8 cellular contexts compared by ENCODE assay signal in the genomic region with DNA sequence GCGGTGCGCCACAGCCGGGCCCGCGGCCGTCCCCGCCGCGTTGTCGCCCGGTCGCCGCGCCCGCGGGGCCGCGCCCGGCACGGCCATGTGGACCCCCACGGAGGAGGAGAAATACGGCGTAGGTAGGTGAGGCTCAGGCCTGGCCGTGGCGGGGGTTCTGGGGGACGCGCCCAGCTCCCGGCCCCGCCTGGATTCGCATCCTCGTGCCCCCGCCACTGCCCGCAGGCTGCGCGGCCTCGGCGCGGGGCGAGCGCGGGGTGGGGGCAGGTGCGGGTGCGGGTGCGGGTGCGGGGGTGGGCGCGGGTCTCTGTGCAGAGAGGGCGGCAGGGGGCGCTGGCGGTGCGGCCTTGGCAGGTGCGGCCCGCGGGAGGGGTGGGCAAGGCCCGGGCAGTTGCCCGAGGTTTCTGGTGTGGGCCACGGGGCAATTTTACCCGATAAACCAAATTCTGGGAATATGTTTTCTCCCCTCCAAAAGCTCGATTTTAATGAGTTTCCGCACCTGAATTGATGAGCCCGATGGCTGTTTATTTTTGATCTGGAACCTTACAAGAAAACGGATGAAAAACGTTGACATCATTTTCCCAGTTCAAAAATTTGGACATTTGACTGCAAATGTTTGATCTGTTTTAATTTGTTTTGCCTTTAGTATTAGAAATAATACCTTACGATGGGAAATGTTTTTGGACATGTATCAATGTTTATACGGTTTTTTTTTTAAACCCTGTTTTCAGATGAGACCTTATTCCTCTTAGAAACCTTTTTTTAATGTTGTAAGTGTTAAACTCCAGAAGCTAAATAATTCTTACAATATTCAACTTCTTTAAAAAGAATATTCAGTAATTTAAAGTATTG. TPM values are rescaled to one million over a fixed set of nuclear protein-coding genes. Genes with fewer than 3 reads are reported as not detected.
DNase-seq lines count a peak whose midpoint lies in the region; ATAC-seq and TF ChIP-seq lines count a peak whose summit lies in the region.

No MANE protein-coding gene starts in this region.

- peaks cover 12% of the 10 kb centered on the region for H3F3A ChIP-seq in SK-N-SH (replicated peaks; ENCODE audit: insufficient read depth)

- in situ Hi-C loops in gastrocnemius medialis (cut with MboI; ENCODE audit: low sequenced_read_pairs in 4 of 4) = no loop called here

- no peaks in the 10 kb centered on the region for H3K9me2 ChIP-seq in SK-N-SH

- H3K4me1 ChIP-seq in SK-N-SH (ENCODE audit: control insufficient read depth in 1 of 2, insufficient read depth in 2 of 2, low read depth in 1 of 2, low read length in 1 of 2) (peaks cover 0 to 4% of the 10 kb centered on the region in 2 experiments; a peak in 1 of 4 replicates), right cardiac atrium (ENCODE audit: control insufficient read depth, insufficient read depth, low read length) (no peaks in the 10 kb centered on the region), gastrocnemius medialis (peaks cover 3 to 4% of the 10 kb centered on the region in 2 donors)

- H3K79me2 ChIP-seq in SK-N-SH (ENCODE audit: insufficient read depth) = no peaks in the 10 kb centered on the region

- H3K9me3 Mint-ChIP-seq in activated naive CD8-positive, alpha-beta T cell treated with anti-CD3 and anti-CD28 coated beads for 36 hours = no peaks in the 10 kb centered on the region

- peaks cover 6% of the 10 kb centered on the region for H3K4me1 Mint-ChIP-seq in activated naive CD8-positive, alpha-beta T cell treated with anti-CD3 and anti-CD28 coated beads for 36 hours

- DNase-seq in SK-N-SH (peak; percentile 78), SHP77 treated with DMSO at 0.1 percent for 48 hours (lab: John Stamatoyannopoulos, UW) (peak; percentile 17), right cardiac atrium (peak; percentile 36 to 82 (median 75)), gastrocnemius medialis (no peak)
- DNase-seq in activated naive CD8-positive, alpha-beta T cell treated with anti-CD3 and anti-CD28 coated beads for 36 hours = peak; percentile 77

- peak; percentile 3 to 4 for TF ChIP-seq POLR2A in gastrocnemius medialis (IDR thresholded peaks at IDR 0.05)

- POLR2A ChIA-PET in SK-N-SH (lab: Yijun Ruan, JAX) = interaction anchor here (1.4 kb wide), 1 partner anchor 710 kb away, joined by 3 read pairs; the partner anchor contains the start of gene MANF

- H3K27ac ChIP-seq in SK-N-SH (ENCODE audit: low read depth in 2 of 2, low read length in 1 of 2) (no peak overlapping the region), right cardiac atrium (ENCODE audit: low read length) (no peak overlapping the region), gastrocnemius medialis (no peak overlapping the region)

- no peak overlapping the region for H2AFZ ChIP-seq in SK-N-SH (ENCODE audit: low read depth)

- H3K36me3 Mint-ChIP-seq in activated naive CD8-positive, alpha-beta T cell treated with anti-CD3 and anti-CD28 coated beads for 36 hours = no peaks in the 10 kb centered on the region

- WGBS in SK-N-SH (ENCODE audit: low lambda C conversion rate) = 8% methylated on average over 9 of the region's 65 CpGs
- 3% methylated on average over 65 of the region's 65 CpGs for WGBS in right cardiac atrium

- no peak for ATAC-seq in SK-N-SH treated with all-trans-retinoic acid at 6 μM for 48 hours
- peak; percentile 21 to 65 for ATAC-seq in right cardiac atrium
- ATAC-seq in gastrocnemius medialis = peak; percentile 61 to 64
- ATAC-seq in HG02623 (IDR thresholded peaks at IDR 0.05; ENCODE audit: unreplicated experiment) = no peak
- ATAC-seq in HG03095 (IDR thresholded peaks at IDR 0.05; ENCODE audit: unreplicated experiment) = no peak

- peak; percentile 46 for TF ChIP-seq CTCF in SK-N-SH (IDR thresholded peaks at IDR 0.05)
- peak in 3 of 5 experiments; percentile 45 to 64 (median 48) for TF ChIP-seq CTCF in gastrocnemius medialis (IDR thresholded peaks at IDR 0.05 in 4 of 5, conservative IDR thresholded peaks at IDR 0.05 in 1 of 5)

- TF ChIP-seq EP300 in SK-N-SH (IDR thresholded peaks at IDR 0.05; ENCODE audit: borderline replicate concordance in 1 of 2, low read depth in 1 of 2, low read length in 1 of 2) = no peak

- intact Hi-C loops in right cardiac atrium (cut with DNase I) = no loop called here
- intact Hi-C loops in gastrocnemius medialis (cut with DNase I; ENCODE audit: low total_unique reads) = loop anchor here (10.0 kb wide), 1 partner anchor 111 kb away; the partner anchor contains the start of genes C3orf18 and HEMK1

- H3K27me3 Mint-ChIP-seq in activated naive CD8-positive, alpha-beta T cell treated with anti-CD3 and anti-CD28 coated beads for 36 hours = peaks cover 47% of the 10 kb centered on the region

- H3K36me3 ChIP-seq in SK-N-SH (replicated peaks in 1 of 2; ENCODE audit: control insufficient read depth in 1 of 2, insufficient read depth in 2 of 2, low read length in 1 of 2) = no peaks in the 10 kb centered on the region
- no peaks in the 10 kb centered on the region for H3K36me3 ChIP-seq in gastrocnemius medialis

- peaks cover 16% of the 10 kb centered on the region for H4K20me1 ChIP-seq in SK-N-SH (ENCODE audit: insufficient read depth)

- no peak overlapping the region for H3K4me2 ChIP-seq in SK-N-SH

- H3K27me3 ChIP-seq in SK-N-SH (ENCODE audit: insufficient read depth) = peaks cover 53% of the 10 kb centered on the region
- no peaks in the 10 kb centered on the region for H3K27me3 ChIP-seq in right cardiac atrium (ENCODE audit: control insufficient read depth, insufficient read depth)
- peaks cover 23 to 28% (median 24%) of the 10 kb centered on the region in 3 donors for H3K27me3 ChIP-seq in gastrocnemius medialis

- CTCF ChIA-PET in SK-N-SH (lab: Yijun Ruan, JAX) = interaction anchor here (0.6 to 5.7 kb wide), 23 partner anchors 8 to 982 kb away, joined by 3 to 44 read pairs (median 4); partner anchors contain the start of gene MAPKAPK3

- no peak overlapping the region for H3K27ac Mint-ChIP-seq in activated naive CD8-positive, alpha-beta T cell treated with anti-CD3 and anti-CD28 coated beads for 36 hours

- peak overlapping the region; percentile 70 for H3K4me3 Mint-ChIP-seq in activated naive CD8-positive, alpha-beta T cell treated with anti-CD3 and anti-CD28 coated beads for 36 hours

- TF ChIP-seq RAD21 in SK-N-SH (IDR thresholded peaks at IDR 0.05; ENCODE audit: low read length) = peak; percentile 30; the same call in 1 of the 2 replicates

- H3K9me3 ChIP-seq in SK-N-SH (no peaks in the 10 kb centered on the region), right cardiac atrium (ENCODE audit: control insufficient read depth, low read length) (no peaks in the 10 kb centered on the region), gastrocnemius medialis (no peaks in the 10 kb centered on the region)

- no peak overlapping the region for H3K9ac ChIP-seq in SK-N-SH

- H3K4me3 ChIP-seq in SK-N-SH (ENCODE audit: low read depth in 2 of 2, low read length in 1 of 2) (peak overlapping the region; percentile 25 to 45; a peak in 3 of 4 replicates), right cardiac atrium (ENCODE audit: low read length) (peak overlapping the region; percentile 88), gastrocnemius medialis (peak overlapping the region; percentile 35 to 56 (median 44))

TF ChIP-seq in SK-N-SH, 30 proteins besides CTCF, POLR2A, EP300 and RAD21 (continues in another document):
- TF ChIP-seq ZBTB33 (IDR thresholded peaks at IDR 0.05; ENCODE audit: borderline replicate concordance, low read depth) (no peak), MEF2A (IDR thresholded peaks at IDR 0.05; ENCODE audit: borderline replicate concordance, low read depth) (no peak)

TF ChIP-seq in SK-N-SH treated with all-trans-retinoic acid at 6 μM for 48 hours, 23 proteins besides CTCF, POLR2A, EP300 and RAD21 (continues in another document):
- no peak for TF ChIP-seq ARNTL (CRISPR knock-in tag; IDR thresholded peaks at IDR 0.05; ENCODE audit: borderline replicate concordance, low read depth)
- TF ChIP-seq OSR1 (CRISPR knock-in tag; IDR thresholded peaks at IDR 0.05) = no peak
- TF ChIP-seq ZFP3 (CRISPR knock-in tag; IDR thresholded peaks at IDR 0.05) = no peak
- TF ChIP-seq TCF4 (CRISPR knock-in tag; IDR thresholded peaks at IDR 0.05; ENCODE audit: borderline replicate concordance) = no peak
- TF ChIP-seq CSDC2 (CRISPR knock-in tag; IDR thresholded peaks at IDR 0.05) = no peak
- no peak for TF ChIP-seq ZNF565 (CRISPR knock-in tag; conservative IDR thresholded peaks at IDR 0.05; ENCODE audit: low read depth)
- TF ChIP-seq ISL1 (CRISPR knock-in tag; IDR thresholded peaks at IDR 0.05) = no peak
- TF ChIP-seq, protein P1, sequence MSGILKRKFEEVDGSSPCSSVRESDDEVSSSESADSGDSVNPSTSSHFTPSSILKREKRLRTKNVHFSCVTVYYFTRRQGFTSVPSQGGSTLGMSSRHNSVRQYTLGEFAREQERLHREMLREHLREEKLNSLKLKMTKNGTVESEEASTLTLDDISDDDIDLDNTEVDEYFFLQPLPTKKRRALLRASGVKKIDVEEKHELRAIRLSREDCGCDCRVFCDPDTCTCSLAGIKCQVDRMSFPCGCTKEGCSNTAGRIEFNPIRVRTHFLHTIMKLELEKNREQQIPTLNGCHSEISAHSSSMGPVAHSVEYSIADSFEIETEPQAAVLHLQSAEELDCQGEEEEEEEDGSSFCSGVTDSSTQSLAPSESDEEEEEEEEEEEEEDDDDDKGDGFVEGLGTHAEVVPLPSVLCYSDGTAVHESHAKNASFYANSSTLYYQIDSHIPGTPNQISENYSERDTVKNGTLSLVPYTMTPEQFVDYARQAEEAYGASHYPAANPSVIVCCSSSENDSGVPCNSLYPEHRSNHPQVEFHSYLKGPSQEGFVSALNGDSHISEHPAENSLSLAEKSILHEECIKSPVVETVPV (CRISPR knock-in tag; IDR thresholded peaks at IDR 0.05) = no peak

RNA-seq across cellular contexts. Expression of gene DOCK3, which starts 0.7 kb away (rescaled TPM):
- polyA plus RNA-seq in SK-N-SH (2012; rRNA removed) (0.05 TPM in 2 replicates), right cardiac atrium (1.9 TPM)
- 0.04 and 0.05 TPM in 2 replicates for polyA plus RNA-seq in SK-N-SH (2012; cell fraction: cytosol; rRNA removed)
- polyA plus RNA-seq in SK-N-SH (2012; cell fraction: nucleus; rRNA removed) = 0.16 and 0.19 TPM in 2 replicates
- 1 to 10 TPM; 1.9 to 2.1 TPM for total RNA-seq in activated naive CD8-positive, alpha-beta T cell treated with anti-CD3 and anti-CD28 coated beads for 36 hours
- total RNA-seq in right cardiac atrium (1 to 10 TPM; 4.1 to 5.2 (median 4.6) TPM), gastrocnemius medialis (1 to 10 TPM in 1 of 4 donors, under 1 TPM in 3; 0.61 to 3.1 (median 0.73) TPM)

RNA-seq across cellular contexts. Expression of gene MAPKAPK3, which starts 58.5 kb away (rescaled TPM):
- 29.4 and 35.6 TPM in 2 replicates for polyA plus RNA-seq in SK-N-SH (2012; rRNA removed)
- polyA plus RNA-seq in SK-N-SH (2012; cell fraction: cytosol; rRNA removed) = 18.9 and 25.5 TPM in 2 replicates
- 22.6 and 25.7 TPM in 2 replicates for polyA plus RNA-seq in SK-N-SH (2012; cell fraction: nucleus; rRNA removed)
- total RNA-seq in activated naive CD8-positive, alpha-beta T cell treated with anti-CD3 and anti-CD28 coated beads for 36 hours = 100 to 1,000 TPM; 166 to 171 TPM
- 100 to 1,000 TPM; 167 to 260 (median 225) TPM for total RNA-seq in right cardiac atrium
- 181 TPM for polyA plus RNA-seq in right cardiac atrium
- 100 to 1,000 TPM; 235 to 466 (median 387) TPM for total RNA-seq in gastrocnemius medialis

Comparison
In these comparisons a context has a peak if more than half of its experiments do, and no peak if none do; other contexts are left out.
1. DNase-seq: peak in SK-N-SH (single experiment), SHP77 treated with DMSO at 0.1 percent for 48 hours (single experiment), activated naive CD8-positive, alpha-beta T cell treated with anti-CD3 and anti-CD28 coated beads for 36 hours (single experiment) and right cardiac atrium (3 of 3); none in gastrocnemius medialis (0 of 2).
2. H3K4me3 ChIP-seq: peak in every context shown above with its lines; median percentile 88 in right cardiac atrium; 44 in gastrocnemius medialis; 35 in SK-N-SH.
3. ATAC-seq: peak in right cardiac atrium (2 of 2) and gastrocnemius medialis (2 of 2); none in SK-N-SH treated with all-trans-retinoic acid at 6 μM for 48 hours (single experiment), HG02623 (single experiment) and HG03095 (single experiment).